ENCODE assay signal across 21 cellular contexts in the genomic region with DNA sequence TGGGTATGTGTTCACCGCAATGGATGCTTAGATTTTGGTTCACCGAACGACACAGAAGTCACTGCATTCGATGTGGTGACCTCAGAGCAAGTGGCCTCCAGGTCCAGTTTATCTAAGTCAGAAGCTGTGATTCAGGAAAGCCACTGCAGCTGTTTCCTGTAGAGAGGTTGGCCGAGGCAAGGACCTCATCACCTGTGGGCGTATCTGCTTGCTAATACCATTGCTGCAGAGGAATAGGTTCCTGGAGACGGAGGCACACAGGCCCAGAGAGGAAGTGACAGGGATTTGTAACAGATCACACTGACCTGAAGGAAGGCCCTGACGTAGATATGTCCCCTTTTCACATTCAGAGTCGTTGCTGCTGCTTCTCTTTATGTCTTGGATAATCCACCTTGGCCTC.
DNase-seq lines count a peak whose midpoint lies in the region; ATAC-seq, FAIRE-seq and TF ChIP-seq lines count a peak whose summit lies in the region.
"Had no signal": no experiment of that assay in that cellular context is flagged by ENCODE, and none has a peak within 500 bp of the region (broad histone marks: within the 10 kb centered on the region; RNA-seq: fewer than 3 reads in every experiment).

No MANE protein-coding gene starts in this region.

- no peak overlapping the region for H3K4me2 ChIP-seq in HepG2 (ENCODE audit: low read depth, low read length)
- H3K4me2 ChIP-seq: KMS-11 had no signal

- peak in 3 of 4 donors; percentile 19 to 68 (median 38) for ATAC-seq in right lobe of liver
- no peak for ATAC-seq in HepG2
- no peak for ATAC-seq in WTC11
- peak; percentile 44 for ATAC-seq in esophagus mucosa
- ATAC-seq in left lung, result no peak
- no peak for ATAC-seq in HG03521 (IDR thresholded peaks at IDR 0.05; ENCODE audit: unreplicated experiment)

- H3K9ac ChIP-seq in HepG2 (ENCODE audit: insufficient read depth, low read depth, low read length), result no peak overlapping the region
- H3K9ac ChIP-seq: KMS-11 had no signal

- H3K4me1 ChIP-seq in right lobe of liver, result no peaks in the 10 kb centered on the region
- H3K4me1 ChIP-seq in HepG2 (ENCODE audit: insufficient read depth, low read length), result no peaks in the 10 kb centered on the region
- no peaks in the 10 kb centered on the region for H3K4me1 ChIP-seq in ascending aorta
- no peaks in the 10 kb centered on the region for H3K4me1 ChIP-seq in left lung
- H3K4me1 ChIP-seq: Peyer's patch, SJSA1 had no signal

- peak overlapping the region; percentile 3; the same call in 1 of the 2 replicates for H3K27ac Mint-ChIP-seq in WTC11
- H3K27ac Mint-ChIP-seq: B cell, CD14-positive monocyte had no signal

- POLR2A ChIA-PET in HepG2 (lab: Yijun Ruan, JAX) (no interaction called here), WTC11 (lab: Charles Lee) (no interaction called here)

- no peaks in the 10 kb centered on the region for H3K9me3 ChIP-seq in right lobe of liver
- peaks cover 5% of the 10 kb centered on the region; the same call in 1 of the 2 replicates for H3K9me3 ChIP-seq in HepG2 (ENCODE audit: low read length)
- H3K9me3 ChIP-seq in ascending aorta, result no peaks in the 10 kb centered on the region
- H3K9me3 ChIP-seq in left lung, result peaks cover 0 to 2% of the 10 kb centered on the region in 2 donors
- H3K9me3 ChIP-seq: Peyer's patch, SJSA1 had no signal

- TF ChIP-seq POLR2A in right lobe of liver (IDR thresholded peaks at IDR 0.05) (no peak), HepG2 (IDR thresholded peaks at IDR 0.05; ENCODE audit: insufficient read depth in 1 of 2, low read depth in 2 of 2, low read length in 2 of 2) (no peak)

- no peak for TF ChIP-seq RAD21 in HepG2 (CRISPR knock-in tag; IDR thresholded peaks at IDR 0.05)

- 53% methylated on average over 4 of the region's 9 CpGs for WGBS in right lobe of liver (ENCODE audit: insufficient coverage, low coverage, low lambda C conversion rate, missing lambda C conversion rate)
- WGBS in HepG2 (ENCODE audit: low lambda C conversion rate), result 90% methylated on average over 9 of the region's 9 CpGs

- DNase-seq in right lobe of liver (no peak), HepG2 (ENCODE audit: low spot score) (no peak), WTC11 (ENCODE audit: low spot score) (no peak), AG20443 (ENCODE audit: low spot score) (no peak), ascending aorta (ENCODE audit: low spot score in 2 of 2) (no peak), left lung (no peak)
- DNase-seq: DMS 273 treated with DMSO at 0.1 percent for 48 hours, NCI-H1105, NCI-H146, NCI-H2029, NCI-H226, NCI-H510A treated with DMSO at 0.1 percent for 48 hours, NCI-H748 treated with DMSO at 0.1 percent for 48 hours, Peyer's patch had no signal

- H3K36me3 ChIP-seq in right lobe of liver (no peaks in the 10 kb centered on the region), HepG2 (replicated peaks in 1 of 2; ENCODE audit: control insufficient read depth in 1 of 2, insufficient read depth in 2 of 2, low read length in 2 of 2) (no peaks in the 10 kb centered on the region), ascending aorta (no peaks in the 10 kb centered on the region), left lung (no peaks in the 10 kb centered on the region)
- H3K36me3 ChIP-seq: Peyer's patch, SJSA1 had no signal

- no peak overlapping the region for H2AFZ ChIP-seq in HepG2 (ENCODE audit: low read length)

- H3K36me3 Mint-ChIP-seq in WTC11, result peaks cover 7% of the 10 kb centered on the region; the same call in 1 of the 2 replicates
- H3K36me3 Mint-ChIP-seq: CD14-positive monocyte had no signal

- H3K27me3 Mint-ChIP-seq in WTC11 (ENCODE audit: low read depth), result no peaks in the 10 kb centered on the region
- H3K27me3 Mint-ChIP-seq: B cell had no signal

- in situ Hi-C loops in HepG2 (cut with HindIII; ENCODE audit: extremely low pct_ligation_motif_present, low pct_unique_long_range_greater_than_20kb), result no loop called here

- FAIRE-seq in HepG2 (lab: Jason Lieb, UNC), result no peak
- FAIRE-seq: A204.1 had no signal

- 0 out of 2 replicates have a peak, but pooled peaks cover 3% of the 10 kb centered on the region for H3K4me1 Mint-ChIP-seq in WTC11

- H4K20me1 ChIP-seq in HepG2 (ENCODE audit: insufficient read depth, low read length), result no peaks in the 10 kb centered on the region

- H3K4me3 ChIP-seq in right lobe of liver (no peak overlapping the region), HepG2 (replicated peaks in 1 of 3; ENCODE audit: insufficient read depth in 1 of 3, low read depth in 2 of 3, low read length in 3 of 3) (no peak overlapping the region), ascending aorta (no peak overlapping the region), left lung (no peak overlapping the region)
- H3K4me3 ChIP-seq: Peyer's patch, SJSA1 had no signal

- TF ChIP-seq CTCF in right lobe of liver (IDR thresholded peaks at IDR 0.05) (no peak), HepG2 (CRISPR knock-in tag; IDR thresholded peaks at IDR 0.05) (no peak), WTC11 (IDR thresholded peaks at IDR 0.05) (no peak), ascending aorta (IDR thresholded peaks at IDR 0.05) (no peak), left lung (IDR thresholded peaks at IDR 0.05) (no peak)

- H3K27me3 ChIP-seq in right lobe of liver (no peaks in the 10 kb centered on the region), HepG2 (ENCODE audit: control insufficient read depth in 1 of 2, insufficient read depth in 2 of 2, low read length in 2 of 2) (no peaks in the 10 kb centered on the region), ascending aorta (no peaks in the 10 kb centered on the region), left lung (no peaks in the 10 kb centered on the region)
- H3K27me3 ChIP-seq: Peyer's patch, SJSA1 had no signal

- H3K27ac ChIP-seq in right lobe of liver (no peak overlapping the region), HepG2 (ENCODE audit: extremely low read length, insufficient read depth, low read length) (no peak overlapping the region), ascending aorta (no peak overlapping the region), left lung (no peak overlapping the region)
- H3K27ac ChIP-seq: KMS-11, Peyer's patch, SJSA1 had no signal

- peaks cover 7% of the 10 kb centered on the region for H3K9me3 Mint-ChIP-seq in WTC11

- CTCF ChIA-PET in HepG2 (lab: Yijun Ruan, JAX; ENCODE audit: low intra/inter-chr PET ratio, low total read pairs), result no interaction called here
- CTCF ChIA-PET in WTC11 (lab: Charles Lee), result no interaction called here

- no TSS peak for BruUV-seq in HepG2 (replicated peaks; lab: Mats Ljungman, UMichigan)

- H3K4me3 Mint-ChIP-seq in WTC11, result no peak overlapping the region
- H3K4me3 Mint-ChIP-seq: B cell, CD14-positive monocyte had no signal

- intact Hi-C loops in right lobe of liver (cut with DNase I) (no loop called here), HepG2 (cut with micrococcal nuclease; ENCODE audit: unreplicated experiment) (no loop called here), ascending aorta (cut with DNase I) (no loop called here), left lung (cut with DNase I) (no loop called here)

- H3K79me2 ChIP-seq in HepG2 (ENCODE audit: insufficient read depth, low read length), result no peaks in the 10 kb centered on the region

- TF ChIP-seq EP300 in HepG2 (IDR thresholded peaks at IDR 0.05; ENCODE audit: low read depth in 2 of 2, low read length in 2 of 2), result no peak
- no peak for TF ChIP-seq EP300 in HepG2 (CRISPR knock-in tag; IDR thresholded peaks at IDR 0.05; ENCODE audit: borderline replicate concordance)

TF ChIP-seq in HepG2, 621 proteins besides CTCF, POLR2A, EP300 and RAD21 (continues in another document):
- no peak for TF ChIP-seq E2F5 (CRISPR knock-in tag; conservative IDR thresholded peaks at IDR 0.05)
- no peak for TF ChIP-seq SNAPC2 (CRISPR knock-in tag; IDR thresholded peaks at IDR 0.05)
- TF ChIP-seq ZFP1 (CRISPR knock-in tag; IDR thresholded peaks at IDR 0.05), result no peak
- no peak for TF ChIP-seq ZNF296 (CRISPR knock-in tag; conservative IDR thresholded peaks at IDR 0.05)
- TF ChIP-seq, protein P1, sequence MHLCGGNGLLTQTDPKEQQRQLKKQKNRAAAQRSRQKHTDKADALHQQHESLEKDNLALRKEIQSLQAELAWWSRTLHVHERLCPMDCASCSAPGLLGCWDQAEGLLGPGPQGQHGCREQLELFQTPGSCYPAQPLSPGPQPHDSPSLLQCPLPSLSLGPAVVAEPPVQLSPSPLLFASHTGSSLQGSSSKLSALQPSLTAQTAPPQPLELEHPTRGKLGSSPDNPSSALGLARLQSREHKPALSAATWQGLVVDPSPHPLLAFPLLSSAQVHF (CRISPR knock-in tag; IDR thresholded peaks at IDR 0.05), result no peak
- no peak for TF ChIP-seq SUZ12 (IDR thresholded peaks at IDR 0.05; ENCODE audit: low read depth, low read length)
- no peak for TF ChIP-seq NKX3-1 (CRISPR knock-in tag; IDR thresholded peaks at IDR 0.05)

TF ChIP-seq in WTC11, 78 proteins besides CTCF, POLR2A, EP300 and RAD21 (continues in another document):
- TF ChIP-seq ZNF423 (CRISPR knock-in tag; IDR thresholded peaks at IDR 0.05), result no peak
- TF ChIP-seq TCF7 (CRISPR knock-in tag; IDR thresholded peaks at IDR 0.05; ENCODE audit: low read depth), result no peak
- TF ChIP-seq, protein P2, sequence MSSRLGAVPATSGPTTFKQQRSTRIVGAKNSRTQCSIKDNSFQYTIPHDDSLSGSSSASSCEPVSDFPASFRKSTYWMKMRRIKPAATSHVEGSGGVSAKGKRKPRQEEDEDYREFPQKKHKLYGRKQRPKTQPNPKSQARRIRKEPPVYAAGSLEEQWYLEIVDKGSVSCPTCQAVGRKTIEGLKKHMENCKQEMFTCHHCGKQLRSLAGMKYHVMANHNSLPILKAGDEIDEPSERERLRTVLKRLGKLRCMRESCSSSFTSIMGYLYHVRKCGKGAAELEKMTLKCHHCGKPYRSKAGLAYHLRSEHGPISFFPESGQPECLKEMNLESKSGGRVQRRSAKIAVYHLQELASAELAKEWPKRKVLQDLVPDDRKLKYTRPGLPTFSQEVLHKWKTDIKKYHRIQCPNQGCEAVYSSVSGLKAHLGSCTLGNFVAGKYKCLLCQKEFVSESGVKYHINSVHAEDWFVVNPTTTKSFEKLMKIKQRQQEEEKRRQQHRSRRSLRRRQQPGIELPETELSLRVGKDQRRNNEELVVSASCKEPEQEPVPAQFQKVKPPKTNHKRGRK (CRISPR knock-in tag; IDR thresholded peaks at IDR 0.05; ENCODE audit: borderline replicate concordance), result no peak
- TF ChIP-seq, protein P3, sequence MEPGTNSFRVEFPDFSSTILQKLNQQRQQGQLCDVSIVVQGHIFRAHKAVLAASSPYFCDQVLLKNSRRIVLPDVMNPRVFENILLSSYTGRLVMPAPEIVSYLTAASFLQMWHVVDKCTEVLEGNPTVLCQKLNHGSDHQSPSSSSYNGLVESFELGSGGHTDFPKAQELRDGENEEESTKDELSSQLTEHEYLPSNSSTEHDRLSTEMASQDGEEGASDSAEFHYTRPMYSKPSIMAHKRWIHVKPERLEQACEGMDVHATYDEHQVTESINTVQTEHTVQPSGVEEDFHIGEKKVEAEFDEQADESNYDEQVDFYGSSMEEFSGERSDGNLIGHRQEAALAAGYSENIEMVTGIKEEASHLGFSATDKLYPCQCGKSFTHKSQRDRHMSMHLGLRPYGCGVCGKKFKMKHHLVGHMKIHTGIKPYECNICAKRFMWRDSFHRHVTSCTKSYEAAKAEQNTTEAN (CRISPR knock-in tag; IDR thresholded peaks at IDR 0.05), result no peak
- TF ChIP-seq SP1 (CRISPR knock-in tag; conservative IDR thresholded peaks at IDR 0.05), result no peak

Comparison
In these comparisons a context has a peak if more than half of its experiments do, and no peak if none do; other contexts are left out.
1. ATAC-seq: peak in right lobe of liver (3 of 4) and esophagus mucosa (single experiment); none in HepG2 (single experiment), WTC11 (single experiment), left lung (single experiment) and HG03521 (single experiment).